In the genomic region with DNA sequence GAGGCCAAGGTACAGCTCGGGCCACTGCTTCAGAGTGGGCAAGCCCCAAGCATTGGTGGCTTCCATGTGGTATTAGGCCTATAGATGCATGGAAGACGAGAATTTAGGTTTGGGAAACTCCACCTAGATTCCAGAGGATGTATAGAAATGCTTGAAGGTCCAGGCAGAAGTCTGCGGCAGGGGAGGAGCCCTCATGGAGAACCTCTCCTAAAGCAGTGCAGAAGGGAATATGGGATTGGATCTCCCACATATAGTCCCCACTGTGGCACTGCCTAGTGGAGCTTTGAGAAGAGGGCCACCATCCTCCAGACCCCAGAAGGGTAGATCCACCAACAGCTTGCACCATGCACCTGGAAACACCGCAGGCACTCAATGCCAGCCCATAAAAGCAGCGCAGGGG, we compare ENCODE assay signal across 21 cellular contexts. TPM values are rescaled to one million over a fixed set of nuclear protein-coding genes. Genes with fewer than 3 reads are reported as not detected.
DNase-seq lines count a peak whose midpoint lies in the region; ATAC-seq and TF ChIP-seq lines count a peak whose summit lies in the region.
"Had no signal": no experiment of that assay in that cellular context is flagged by ENCODE, and none has a peak within 500 bp of the region (broad histone marks: within the 10 kb centered on the region; RNA-seq: fewer than 3 reads in every experiment).

No MANE protein-coding gene starts in this region.

- H3K36me3 ChIP-seq in BLaER1 treated with 17β-estradiol and CSF1 and Interleukin-3, amounts not matched to agents 10 nM and 100 nM: peaks cover 60 to 95% (median 83%) of the 10 kb centered on the region in 11 experiments

- H3K4me3 Mint-ChIP-seq in endothelial cell (ENCODE audit: unreplicated experiment): peak overlapping the region; percentile 59
- no peak overlapping the region for H3K4me3 Mint-ChIP-seq in activated naive CD8-positive, alpha-beta T cell treated with anti-CD3 and anti-CD28 coated beads, Interleukin-2, amount 50 U/mL, for 24 hours
- H3K4me3 Mint-ChIP-seq: B cell; CD4-positive, alpha-beta T cell; H9; T-helper 17 cell had no signal

- H3K36me3 Mint-ChIP-seq in endothelial cell (ENCODE audit: low read depth, unreplicated experiment): peaks cover 42% of the 10 kb centered on the region
- H3K36me3 Mint-ChIP-seq in activated naive CD8-positive, alpha-beta T cell treated with anti-CD3 and anti-CD28 coated beads, Interleukin-2, amount 50 U/mL, for 24 hours (ENCODE audit: low read depth): peaks cover 43% of the 10 kb centered on the region

- H3K4me1 ChIP-seq in BLaER1 treated with 17β-estradiol and CSF1 and Interleukin-3, amounts not matched to agents 10 nM and 100 nM: no peaks in the 10 kb centered on the region
- H3K4me1 ChIP-seq: Caco-2 had no signal

- no peak overlapping the region for H3K27ac Mint-ChIP-seq in endothelial cell (ENCODE audit: unreplicated experiment)
- H3K27ac Mint-ChIP-seq in activated naive CD8-positive, alpha-beta T cell treated with anti-CD3 and anti-CD28 coated beads, Interleukin-2, amount 50 U/mL, for 24 hours: no peak overlapping the region
- H3K27ac Mint-ChIP-seq: B cell; CD4-positive, alpha-beta T cell; H9; T-helper 17 cell had no signal

- no peak for TF ChIP-seq POLR2A in NB4 (IDR thresholded peaks at IDR 0.05; ENCODE audit: extremely low read depth, insufficient read length)

- H3K4me2 ChIP-seq in BLaER1 treated with 17β-estradiol and CSF1 and Interleukin-3, amounts not matched to agents 10 nM and 100 nM: no peak overlapping the region
- H3K4me2 ChIP-seq: KMS-11 had no signal

- DNase-seq in DMS79 treated with DMSO at 0.1 percent for 48 hours (lab: John Stamatoyannopoulos, UW) (peak; percentile 11), DMS79 (lab: John Stamatoyannopoulos, UW) (no peak), NB4 (ENCODE audit: low read depth) (peak; percentile 6), endothelial cell (ENCODE audit: low spot score) (no peak), GF-D8 (lab: John Stamatoyannopoulos, UW) (no peak), NCI-H345 (lab: John Stamatoyannopoulos, UW) (no peak)
- DNase-seq in activated naive CD8-positive, alpha-beta T cell treated with anti-CD3 and anti-CD28 coated beads, Interleukin-2, amount 50 U/mL, for 24 hours: no peak
- DNase-seq: CD4-positive, alpha-beta T cell; H9; NCI-H1048; NCI-H1436; NCI-H1930; NCI-H2171 treated with DMSO at 0.1 percent for 48 hours; NCI-H524; T-helper 17 cell had no signal

- peaks cover 0 to 3% (median 0%) of the 10 kb centered on the region in 11 experiments; a peak in 2 of 22 replicates for H4K20me1 ChIP-seq in BLaER1 treated with 17β-estradiol and CSF1 and Interleukin-3, amounts not matched to agents 10 nM and 100 nM

- H3K27me3 Mint-ChIP-seq in endothelial cell (ENCODE audit: unreplicated experiment): no peaks in the 10 kb centered on the region
- H3K27me3 Mint-ChIP-seq in activated naive CD8-positive, alpha-beta T cell treated with anti-CD3 and anti-CD28 coated beads, Interleukin-2, amount 50 U/mL, for 24 hours: no peaks in the 10 kb centered on the region
- H3K27me3 Mint-ChIP-seq: B cell; CD4-positive, alpha-beta T cell; T-helper 17 cell had no signal

- no peaks in the 10 kb centered on the region for H3K4me1 Mint-ChIP-seq in endothelial cell (ENCODE audit: unreplicated experiment)
- peaks cover 13% of the 10 kb centered on the region for H3K4me1 Mint-ChIP-seq in activated naive CD8-positive, alpha-beta T cell treated with anti-CD3 and anti-CD28 coated beads, Interleukin-2, amount 50 U/mL, for 24 hours
- H3K4me1 Mint-ChIP-seq: B cell, H9 had no signal

- ATAC-seq in activated naive CD8-positive, alpha-beta T cell treated with anti-CD3 and anti-CD28 coated beads, Interleukin-2, amount 50 U/mL, for 24 hours: no peak
- ATAC-seq: HepG2, Right ventricle myocardium inferior, T-helper 17 cell had no signal

- peaks cover 9% of the 10 kb centered on the region for H3K9me3 Mint-ChIP-seq in endothelial cell (ENCODE audit: unreplicated experiment)
- H3K9me3 Mint-ChIP-seq in activated naive CD8-positive, alpha-beta T cell treated with anti-CD3 and anti-CD28 coated beads, Interleukin-2, amount 50 U/mL, for 24 hours: peaks cover 11% of the 10 kb centered on the region

- peaks cover 32 to 48% (median 44%) of the 10 kb centered on the region in 11 experiments for H3K9me3 ChIP-seq in BLaER1 treated with 17β-estradiol and CSF1 and Interleukin-3, amounts not matched to agents 10 nM and 100 nM (replicated peaks in 1 of 11)

- no peaks in the 10 kb centered on the region; a peak in 1 of 22 replicates for H3K27me3 ChIP-seq in BLaER1 treated with 17β-estradiol and CSF1 and Interleukin-3, amounts not matched to agents 10 nM and 100 nM

- H3K9ac ChIP-seq in BLaER1 treated with 17β-estradiol and CSF1 and Interleukin-3, amounts not matched to agents 10 nM and 100 nM: no peak overlapping the region
- H3K9ac ChIP-seq: KMS-11 had no signal

- peak overlapping the region in 7 of 10 experiments; percentile 3 to 39 (median 35); a peak in 12 of 20 replicates for H3K4me3 ChIP-seq in BLaER1 treated with 17β-estradiol and CSF1 and Interleukin-3, amounts not matched to agents 10 nM and 100 nM
- no peak overlapping the region for H3K4me3 ChIP-seq in NB4 (ENCODE audit: low read depth, low read length)

- no peak overlapping the region for H3K27ac ChIP-seq in BLaER1 treated with 17β-estradiol and CSF1 and Interleukin-3, amounts not matched to agents 10 nM and 100 nM
- H3K27ac ChIP-seq: KMS-11 had no signal

- TF ChIP-seq CTCF in NB4 (IDR thresholded peaks at IDR 0.05; ENCODE audit: low read depth, low read length) (no peak), endothelial cell (IDR thresholded peaks at IDR 0.05; ENCODE audit: unreplicated experiment) (no peak)

RNA-seq across cellular contexts. Expression of gene XXYLT1, which starts 48.1 kb away (rescaled TPM):
- total RNA-seq in endothelial cell (ENCODE audit: unreplicated experiment): 25.0 TPM

Comparison
In these comparisons a context has a peak if more than half of its experiments do, and no peak if none do; other contexts are left out.
1. DNase-seq: peak in DMS79 treated with DMSO at 0.1 percent for 48 hours (single experiment) and NB4 (single experiment); none in DMS79 (single experiment), endothelial cell (single experiment), GF-D8 (single experiment), NCI-H345 (single experiment) and activated naive CD8-positive, alpha-beta T cell treated with anti-CD3 and anti-CD28 coated beads, Interleukin-2, amount 50 U/mL, for 24 hours (single experiment).